ENCODE assay signal across 8 cellular contexts in the genomic region with DNA sequence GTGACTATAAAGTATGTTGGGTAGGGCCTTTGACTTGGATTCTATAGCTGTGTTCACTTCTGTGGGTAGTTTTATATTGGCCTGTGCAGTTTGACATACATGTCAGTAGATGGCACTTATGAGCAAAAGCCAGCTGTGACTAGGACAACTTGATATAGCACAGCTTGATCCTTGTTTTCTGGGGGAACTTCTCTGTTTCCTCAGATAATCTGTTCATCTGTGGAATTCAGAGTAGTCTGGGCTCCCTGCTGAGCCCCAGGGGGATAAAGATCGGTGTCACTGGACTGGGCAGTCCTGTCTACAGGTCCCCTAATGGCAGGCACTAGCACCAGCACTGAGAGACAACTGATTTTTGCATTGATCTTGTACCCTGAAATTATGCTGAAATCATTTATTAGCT. TPM values are rescaled to one million over a fixed set of nuclear protein-coding genes. Genes with fewer than 3 reads are reported as not detected.
DNase-seq lines count a peak whose midpoint lies in the region; ATAC-seq, FAIRE-seq and TF ChIP-seq lines count a peak whose summit lies in the region.

No MANE protein-coding gene starts in this region.

- TF ChIP-seq EP300 in A549 (IDR thresholded peaks at IDR 0.05) = no peak

- CTCF ChIA-PET in A549 (lab: Yijun Ruan, JAX) = interaction anchor here (0.5 to 1.7 kb wide), 9 partner anchors 11 to 402 kb away, joined by 3 to 7 read pairs (median 3); no protein-coding TSS in a partner anchor
- CTCF ChIA-PET in CD8-positive, alpha-beta T cell (lab: Charles Lee) = no interaction called here

- H3K4me1 ChIP-seq in A549 (no peaks in the 10 kb centered on the region), Peyer's patch (no peaks in the 10 kb centered on the region), fibroblast of lung (ENCODE audit: control insufficient read depth, extremely low read depth, insufficient read depth, low read length) (no peaks in the 10 kb centered on the region)
- H3K4me1 ChIP-seq in CD8-positive, alpha-beta T cell (ENCODE audit: insufficient read depth, low read length) = no peaks in the 10 kb centered on the region

- no peak overlapping the region for H3K4me3 Mint-ChIP-seq in CD8-positive, alpha-beta T cell

- H3K9me3 ChIP-seq in A549 (0 out of 3 replicates have a peak, but pooled peaks cover 4% of the 10 kb centered on the region), Peyer's patch (no peaks in the 10 kb centered on the region), fibroblast of lung (ENCODE audit: control insufficient read depth, insufficient read depth, low read depth, low read length) (no peaks in the 10 kb centered on the region)
- no peaks in the 10 kb centered on the region for H3K9me3 ChIP-seq in CD8-positive, alpha-beta T cell (ENCODE audit: low read length)

- intact Hi-C loops in CD8-positive, alpha-beta T cell (cut with DNase I, micrococcal nuclease) = no loop called here

- no peaks in the 10 kb centered on the region for H4K20me1 ChIP-seq in fibroblast of lung (ENCODE audit: control insufficient read depth, extremely low read depth, insufficient read depth, low read length)

- peak; percentile 19 to 68 for DNase-seq in A549 (ENCODE audit: low read depth in 1 of 2, low spot score in 1 of 2)
- no peak for DNase-seq in GM18507 (ENCODE audit: extremely low spot score, insufficient read length, low read depth)
- no peak for DNase-seq in Peyer's patch
- peak; percentile 12 to 21 for DNase-seq in fibroblast of lung (ENCODE audit: low read depth in 2 of 2)
- peak; percentile 1 for DNase-seq in putamen (ENCODE audit: low spot score)
- DNase-seq in CD8-positive, alpha-beta T cell = no peak

- 0% methylated on average over 1 of the region's 1 CpG for WGBS in A549 (ENCODE audit: missing lambda C conversion rate)

- H3K27ac ChIP-seq in A549 = no peak overlapping the region
- no peak overlapping the region for H3K27ac ChIP-seq in Peyer's patch
- H3K27ac ChIP-seq in fibroblast of lung (ENCODE audit: insufficient read depth, low read length) = no peak overlapping the region
- H3K27ac ChIP-seq in CD8-positive, alpha-beta T cell (ENCODE audit: low read depth, low read length) = no peak overlapping the region

- no peak overlapping the region for H2AFZ ChIP-seq in fibroblast of lung (ENCODE audit: low read length)

- no peaks in the 10 kb centered on the region for H3K27me3 ChIP-seq in Peyer's patch
- H3K27me3 ChIP-seq in fibroblast of lung (ENCODE audit: control insufficient read depth, insufficient read depth, low read length) = no peaks in the 10 kb centered on the region
- no peaks in the 10 kb centered on the region for H3K27me3 ChIP-seq in CD8-positive, alpha-beta T cell (ENCODE audit: insufficient read depth, low read length)

- H3K27me3 Mint-ChIP-seq in CD8-positive, alpha-beta T cell (ENCODE audit: low read depth) = no peaks in the 10 kb centered on the region

- no peak overlapping the region for H3K9ac ChIP-seq in fibroblast of lung (ENCODE audit: insufficient read depth, low read length)

- TF ChIP-seq CTCF in A549 (IDR thresholded peaks at IDR 0.05) (peak; percentile 63), Peyer's patch (IDR thresholded peaks at IDR 0.05) (peak in 4 of 6 experiments; percentile 48 to 80 (median 75)), fibroblast of lung (conservative IDR thresholded peaks at IDR 0.05 in 1 of 2, IDR thresholded peaks at IDR 0.05 in 1 of 2; ENCODE audit: low read depth in 1 of 2, low read length in 2 of 2) (peak; percentile 29 to 45)
- TF ChIP-seq CTCF in CD8-positive, alpha-beta T cell (IDR thresholded peaks at IDR 0.05) = no peak

- FAIRE-seq in A549 (lab: Jason Lieb, UNC) = peak; percentile 98
- FAIRE-seq in GM18507 (lab: Jason Lieb, UNC) = peak; percentile 75

- H3K79me2 ChIP-seq in fibroblast of lung (ENCODE audit: control insufficient read depth, insufficient read depth, low read length) = no peaks in the 10 kb centered on the region

- no peak overlapping the region for H3K27ac Mint-ChIP-seq in CD8-positive, alpha-beta T cell

- ATAC-seq in A549 (peak; percentile 95 to 96), HG03432 (IDR thresholded peaks at IDR 0.05; ENCODE audit: unreplicated experiment) (peak; percentile 80), HG03045 (IDR thresholded peaks at IDR 0.05; ENCODE audit: unreplicated experiment) (no peak)
- no peak for ATAC-seq in CD8-positive, alpha-beta T cell

- no peak overlapping the region for H3K4me2 ChIP-seq in A549
- no peak overlapping the region for H3K4me2 ChIP-seq in fibroblast of lung (ENCODE audit: extremely low read depth, insufficient read depth, low read length)

- no peaks in the 10 kb centered on the region for H3K4me1 Mint-ChIP-seq in CD8-positive, alpha-beta T cell (ENCODE audit: low read depth)

- H3K36me3 Mint-ChIP-seq in CD8-positive, alpha-beta T cell = no peaks in the 10 kb centered on the region

- H3K36me3 ChIP-seq in Peyer's patch (no peaks in the 10 kb centered on the region), fibroblast of lung (ENCODE audit: control insufficient read depth, insufficient read depth, low read length) (no peaks in the 10 kb centered on the region)
- no peaks in the 10 kb centered on the region for H3K36me3 ChIP-seq in CD8-positive, alpha-beta T cell (ENCODE audit: insufficient read depth, low read length)

- TF ChIP-seq POLR2A in A549 (IDR thresholded peaks at IDR 0.05; ENCODE audit: low read length) (no peak), Peyer's patch (IDR thresholded peaks at IDR 0.05) (no peak)

- peaks cover 8% of the 10 kb centered on the region for H3K9me3 Mint-ChIP-seq in CD8-positive, alpha-beta T cell

- TF ChIP-seq RAD21 in A549 (conservative IDR thresholded peaks at IDR 0.05 in 1 of 2, IDR thresholded peaks at IDR 0.05 in 1 of 2) = peak; percentile 50 to 64

- H3K4me3 ChIP-seq in A549 = no peak overlapping the region
- H3K4me3 ChIP-seq in Peyer's patch = no peak overlapping the region
- no peak overlapping the region for H3K4me3 ChIP-seq in fibroblast of lung (replicated peaks in 1 of 4; ENCODE audit: control extremely low read depth in 1 of 4, insufficient read depth in 1 of 4, low read depth in 3 of 4, low read length in 4 of 4)
- H3K4me3 ChIP-seq in CD8-positive, alpha-beta T cell (ENCODE audit: low read depth, low read length) = no peak overlapping the region

- POLR2A ChIA-PET in A549 (lab: Yijun Ruan, JAX) = interaction anchor here (0.5 kb wide), 1 partner anchor 676 kb away, joined by 6 read pairs; no protein-coding TSS in a partner anchor
- POLR2A ChIA-PET in CD8-positive, alpha-beta T cell (lab: Charles Lee) = no interaction called here

TF ChIP-seq in A549, 52 proteins besides CTCF, POLR2A, EP300 and RAD21:
- TF ChIP-seq PHF8 (IDR thresholded peaks at IDR 0.05; ENCODE audit: borderline replicate concordance, low read depth) = no peak
- peak; percentile 58 for TF ChIP-seq SMC3 (IDR thresholded peaks at IDR 0.05)

RNA-seq across cellular contexts. Expression of gene CYP2C9, which starts 25.4 kb away (rescaled TPM):
- polyA plus RNA-seq in A549 (2011; rRNA removed) (0.10 and 0.13 TPM in 2 replicates), A549 (2017; fragmentation: RNase III; extraction: RNeasy Plus Mini Kit Qiagen cat#74134 plus additional on column Dnase treatment) (0.07 to 0.16 TPM (median 0.12 TPM) in 3 replicates), fibroblast of lung (not detected in 2 replicates)
- 0.03 and 0.04 TPM in 2 replicates for polyA plus RNA-seq in A549 (2012; cell fraction: cytosol; rRNA removed)
- polyA plus RNA-seq in A549 (2012; cell fraction: nucleus; rRNA removed) = 0.06 and 0.11 TPM in 2 replicates
- not detected in 2 replicates for polyA minus RNA-seq in A549 (2011; rRNA and poly(A)+ RNA removed)
- total RNA-seq in Peyer's patch (100 to 1,000 TPM in 3 of 4 donors, 10 to 100 TPM in 1; 32.2 to 519 (median 288) TPM), fibroblast of lung (not detected in 2 replicates)
- polyA plus RNA-seq in fibroblast of lung (2012) = not detected in 2 replicates
- polyA minus RNA-seq in fibroblast of lung (ENCODE audit: low replicate concordance) = not detected in 2 replicates
- not detected for total RNA-seq in CD8-positive, alpha-beta T cell

Comparison
In these comparisons a context has a peak if more than half of its experiments do, and no peak if none do; other contexts are left out.
1. ATAC-seq: peak in A549 (2 of 2) and HG03432 (single experiment); none in HG03045 (single experiment) and CD8-positive, alpha-beta T cell (single experiment).
2. DNase-seq: peak in A549 (2 of 2), fibroblast of lung (2 of 2) and putamen (single experiment); none in GM18507 (single experiment), Peyer's patch (0 of 3) and CD8-positive, alpha-beta T cell (0 of 7).
3. RNA of gene CYP2C9, which starts 25.4 kb away (total RNA-seq): 32.2 to 519 TPM in Peyer's patch; not detected in fibroblast of lung and not detected in CD8-positive, alpha-beta T cell; every median in the first group is over 10 times any median in the second.